Comparison of ENCODE assay signal across 22 cellular contexts in genomic region chr10:119812684-119813083, GRCh38.
"Had no signal": no experiment of that assay in that cellular context is flagged by ENCODE, and none has a peak within 500 bp of the region (broad histone marks: within the 10 kb centered on the region; RNA-seq: fewer than 3 reads in every experiment).

No MANE protein-coding gene starts in this region.

- H3K9me3 ChIP-seq: left ventricle myocardium inferior, mucosa of descending colon, pancreas, sigmoid colon, stomach, thoracic aorta, upper lobe of right lung had no signal

- FAIRE-seq: colon had no signal

- H3K4me3 ChIP-seq: left ventricle myocardium inferior, mucosa of descending colon, pancreas, sigmoid colon, stomach, thoracic aorta, upper lobe of right lung had no signal

- H3K27ac ChIP-seq: left ventricle myocardium inferior, pancreas, sigmoid colon, stomach, thoracic aorta, upper lobe of right lung had no signal

- H3K36me3 ChIP-seq: pancreas, thoracic aorta had no signal

- H3K4me1 ChIP-seq: sigmoid colon, stomach, upper lobe of right lung had no signal

- H3K27me3 Mint-ChIP-seq: activated B cell treated with CpG ODN at 0.5 μM for 24 hours; activated CD8-positive, alpha-beta T cell treated with anti-CD3 and anti-CD28 coated beads for 36 hours; activated naive CD8-positive, alpha-beta T cell; memory B cell; naive thymus-derived CD4-positive, alpha-beta T cell had no signal

- H3K9me3 Mint-ChIP-seq: activated B cell treated with CpG ODN at 0.5 μM for 24 hours; activated CD8-positive, alpha-beta T cell treated with anti-CD3 and anti-CD28 coated beads for 36 hours; memory B cell; naive thymus-derived CD4-positive, alpha-beta T cell had no signal

- H3K4me3 Mint-ChIP-seq: activated B cell treated with CpG ODN at 0.5 μM for 24 hours; activated CD8-positive, alpha-beta T cell treated with anti-CD3 and anti-CD28 coated beads for 36 hours; activated naive CD8-positive, alpha-beta T cell; memory B cell; naive thymus-derived CD4-positive, alpha-beta T cell had no signal

- H3K27ac Mint-ChIP-seq: activated B cell treated with CpG ODN at 0.5 μM for 24 hours; activated CD8-positive, alpha-beta T cell treated with anti-CD3 and anti-CD28 coated beads for 36 hours; activated naive CD8-positive, alpha-beta T cell; memory B cell; naive thymus-derived CD4-positive, alpha-beta T cell had no signal

- DNase-seq: activated B cell treated with CpG ODN at 0.5 μM for 24 hours; activated CD4-positive, alpha-beta T cell treated with anti-CD3 and anti-CD28 coated beads for 48 hours; activated CD8-positive, alpha-beta memory T cell treated with anti-CD3 and anti-CD28 coated beads, Interleukin-2, amount 50 U/mL, for 4 hours; activated CD8-positive, alpha-beta T cell treated with anti-CD3 and anti-CD28 coated beads for 36 hours; activated gamma-delta T cell treated with Interleukin-2 at 50 U/mL for 16 hours; activated T-cell treated with anti-CD3 and anti-CD28 coated beads, Interleukin-2, amount 50 U/mL, for 48 hours; amniotic stem cell; caudate nucleus; foreskin fibroblast; hippocampal formation; left ventricle myocardium inferior; mucosa of descending colon; naive thymus-derived CD4-positive, alpha-beta T cell; pancreas; sigmoid colon; stimulated activated CD4-positive, alpha-beta T cell treated with anti-CD3 and anti-CD28 coated beads, Interleukin-1b, Interleukin-23, amount 100 ng/mL, for 48 hours; stomach; upper lobe of right lung had no signal

- H3K27me3 ChIP-seq: pancreas, sigmoid colon, stomach, upper lobe of right lung had no signal

- ATAC-seq: activated CD8-positive, alpha-beta T cell treated with anti-CD3 and anti-CD28 coated beads for 36 hours; mucosa of descending colon; naive thymus-derived CD4-positive, alpha-beta T cell; upper lobe of right lung had no signal
